Comparison of ENCODE assay signal across 8 cellular contexts in the genomic region with DNA sequence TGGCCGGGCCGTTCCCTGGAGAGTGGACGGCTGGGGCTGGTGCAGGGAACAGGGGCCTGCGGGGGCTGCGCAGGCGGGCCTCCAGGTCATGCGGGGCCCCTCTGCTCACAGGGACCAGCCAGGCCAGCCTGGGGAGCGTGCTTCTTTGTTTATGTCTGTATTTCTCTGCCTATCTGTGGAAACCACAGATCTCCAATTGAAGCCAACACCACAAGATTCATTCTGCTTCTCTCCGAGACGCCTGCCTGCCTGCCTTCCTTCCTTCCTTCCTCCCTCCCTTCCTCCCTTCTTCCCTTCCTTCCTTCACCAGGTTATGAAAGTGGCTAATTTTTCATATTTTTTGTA. TPM values are rescaled to one million over a fixed set of nuclear protein-coding genes. Genes with fewer than 3 reads are reported as not detected.
DNase-seq lines count a peak whose midpoint lies in the region; ATAC-seq and TF ChIP-seq lines count a peak whose summit lies in the region.

No MANE protein-coding gene starts in this region.

- H3K27me3 ChIP-seq in right atrium auricular region, result no peaks in the 10 kb centered on the region
- no peaks in the 10 kb centered on the region for H3K27me3 ChIP-seq in right cardiac atrium (ENCODE audit: control insufficient read depth, insufficient read depth)
- H3K27me3 ChIP-seq in SJCRH30, result no peaks in the 10 kb centered on the region
- no peaks in the 10 kb centered on the region for H3K27me3 ChIP-seq in upper lobe of right lung

- ATAC-seq in right cardiac atrium (no peak), upper lobe of right lung (no peak), HG02642 (IDR thresholded peaks at IDR 0.05; ENCODE audit: poor library complexity, unreplicated experiment) (no peak)

- H3K36me3 Mint-ChIP-seq in glutamatergic neuron (ENCODE audit: unreplicated experiment), result no peaks in the 10 kb centered on the region

- TF ChIP-seq CTCF in right atrium auricular region (IDR thresholded peaks at IDR 0.05) (peak; percentile 0 to 3), glutamatergic neuron (IDR thresholded peaks at IDR 0.05; ENCODE audit: partially characterized antibody, unreplicated experiment) (no peak), upper lobe of right lung (IDR thresholded peaks at IDR 0.05) (no peak)

- peaks cover 4% of the 10 kb centered on the region for H3K9me3 Mint-ChIP-seq in glutamatergic neuron (ENCODE audit: unreplicated experiment)

- peak overlapping the region; percentile 76 for H3K4me3 Mint-ChIP-seq in glutamatergic neuron (ENCODE audit: unreplicated experiment)

- intact Hi-C loops in right cardiac atrium (cut with DNase I) (loop anchor here in 3 of 4 donors (2.0 to 10.0 kb wide), 3 partner anchors 36 to 76 kb away; a partner anchor contains a TSS), upper lobe of right lung (cut with DNase I) (loop anchor here (10.0 kb wide), 1 partner anchor 74 kb away; a partner anchor contains a TSS)

- no peaks in the 10 kb centered on the region for H3K9me3 ChIP-seq in right atrium auricular region
- H3K9me3 ChIP-seq in right cardiac atrium (ENCODE audit: control insufficient read depth, low read length), result no peaks in the 10 kb centered on the region
- H3K9me3 ChIP-seq in SJCRH30 (replicated peaks), result no peaks in the 10 kb centered on the region
- no peaks in the 10 kb centered on the region for H3K9me3 ChIP-seq in upper lobe of right lung

- peaks cover 7% of the 10 kb centered on the region for H3K4me1 Mint-ChIP-seq in glutamatergic neuron (ENCODE audit: low read depth, unreplicated experiment)

- no peak overlapping the region for H3K27ac Mint-ChIP-seq in glutamatergic neuron (ENCODE audit: unreplicated experiment)

- H3K27ac ChIP-seq in right atrium auricular region, result peak overlapping the region in 1 of 2 donors; percentile 75
- H3K27ac ChIP-seq in right cardiac atrium (ENCODE audit: low read length), result no peak overlapping the region
- no peak overlapping the region for H3K27ac ChIP-seq in SJCRH30
- no peak overlapping the region for H3K27ac ChIP-seq in upper lobe of right lung

- DNase-seq in right atrium auricular region (ENCODE audit: low spot score) (no peak), right cardiac atrium (no peak), SJCRH30 (no peak), glutamatergic neuron (no peak), upper lobe of right lung (no peak), NCI-H2081 treated with DMSO at 0.1 percent for 48 hours (lab: John Stamatoyannopoulos, UW) (no peak), NCI-H1092 treated with DMSO at 0.1 percent for 48 hours (lab: John Stamatoyannopoulos, UW) (no peak)

- H3K36me3 ChIP-seq in right atrium auricular region (peaks cover 22% of the 10 kb centered on the region), SJCRH30 (no peaks in the 10 kb centered on the region; the same call in 1 of the 2 replicates), upper lobe of right lung (peaks cover 29% of the 10 kb centered on the region)

- peaks cover 3% of the 10 kb centered on the region for H3K27me3 Mint-ChIP-seq in glutamatergic neuron (ENCODE audit: unreplicated experiment)

- WGBS in right cardiac atrium, result 6% methylated on average over 10 of the region's 10 CpGs

- H3K4me1 ChIP-seq in right atrium auricular region (peaks cover 0 to 46% of the 10 kb centered on the region in 2 donors), right cardiac atrium (ENCODE audit: control insufficient read depth, insufficient read depth, low read length) (peaks cover 4% of the 10 kb centered on the region), SJCRH30 (no peaks in the 10 kb centered on the region), upper lobe of right lung (peaks cover 26% of the 10 kb centered on the region)

- H3K4me3 ChIP-seq in right atrium auricular region, result peak overlapping the region in 1 of 2 donors; percentile 53
- H3K4me3 ChIP-seq in right cardiac atrium (ENCODE audit: low read length), result no peak overlapping the region
- peak overlapping the region; percentile 61 for H3K4me3 ChIP-seq in SJCRH30
- peak overlapping the region; percentile 53 for H3K4me3 ChIP-seq in upper lobe of right lung

RNA-seq across cellular contexts. Expression of a gene that starts 39.9 kb away (rescaled TPM):
- total RNA-seq in right atrium auricular region (10 to 100 TPM; 37.1 to 39.6 TPM), right cardiac atrium (10 to 100 TPM; 66.5 to 84.6 (median 80.8) TPM), glutamatergic neuron (ENCODE audit: unreplicated experiment) (231 TPM), upper lobe of right lung (170 TPM)
- polyA plus RNA-seq in right cardiac atrium, result 50.7 TPM
- total RNA-seq in SJCRH30 (2014; rRNA removed; shearing (Covaris generic)), result 448 and 469 TPM in 2 replicates

RNA-seq across cellular contexts. Expression of a gene that starts 56.8 kb away (rescaled TPM):
- 1 to 10 TPM in 1 of 2 donors, under 1 TPM in 1; 0.26 to 1.5 TPM for total RNA-seq in right atrium auricular region
- 1 to 10 TPM in 3 of 4 donors, under 1 TPM in 1; 0.59 to 1.3 (median 1.2) TPM for total RNA-seq in right cardiac atrium
- polyA plus RNA-seq in right cardiac atrium, result 0.50 TPM
- not detected in 2 replicates for total RNA-seq in SJCRH30 (2014; rRNA removed; shearing (Covaris generic))
- total RNA-seq in glutamatergic neuron (ENCODE audit: unreplicated experiment), result not detected
- 1.8 TPM for total RNA-seq in upper lobe of right lung

Comparison
In these comparisons a context has a peak if more than half of its experiments do, and no peak if none do; other contexts are left out.
1. CTCF ChIP-seq: peak in right atrium auricular region (2 of 2); none in glutamatergic neuron (single experiment) and upper lobe of right lung (single experiment).